ENCODE assay signal across 8 cellular contexts in the genomic region with DNA sequence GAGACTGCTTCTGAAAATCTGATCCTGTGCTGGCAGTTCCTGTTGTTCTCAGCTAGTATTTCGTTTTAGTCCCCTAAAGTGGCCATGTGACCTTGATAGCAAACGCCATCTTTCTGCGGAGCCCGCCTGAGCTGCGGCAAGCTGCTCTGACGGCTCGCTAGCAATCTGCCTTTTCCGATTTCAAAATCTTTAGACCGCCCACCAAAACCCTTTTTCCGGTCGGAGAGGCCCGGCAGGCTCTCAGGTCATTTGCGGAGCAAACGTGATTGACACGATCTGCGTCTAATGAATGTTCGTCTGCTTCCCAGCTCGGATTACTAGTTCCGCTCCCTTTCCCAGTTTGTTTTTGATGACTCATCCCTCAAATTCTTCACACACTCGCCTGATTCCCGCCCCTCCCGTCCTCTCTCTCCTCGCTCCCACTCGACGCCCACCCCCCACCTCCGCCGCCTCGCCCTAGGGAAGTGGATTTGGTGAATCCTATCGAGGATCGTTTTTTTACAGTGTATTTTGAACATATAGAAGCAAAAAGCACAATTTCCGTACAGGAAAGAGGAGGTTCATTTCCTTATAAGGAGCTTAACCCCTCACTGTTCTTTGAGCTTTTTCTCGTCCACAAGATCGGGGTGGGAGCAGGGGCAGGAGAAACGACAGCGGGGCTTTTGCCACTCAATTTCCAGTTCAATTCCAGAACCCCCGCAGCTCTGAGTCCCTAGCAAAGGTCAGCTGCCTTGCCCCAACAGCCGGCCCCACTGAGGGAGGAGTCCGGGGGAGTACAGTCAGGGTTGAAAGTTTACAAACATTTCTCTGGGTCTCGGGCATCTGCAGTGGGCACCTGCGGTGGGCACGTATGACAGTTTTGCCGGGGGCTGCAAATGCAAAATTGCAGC. TPM values are rescaled to one million over a fixed set of nuclear protein-coding genes. Genes with fewer than 3 reads are reported as not detected.
DNase-seq lines count a peak whose midpoint lies in the region; ATAC-seq, FAIRE-seq and TF ChIP-seq lines count a peak whose summit lies in the region.

No MANE protein-coding gene starts in this region.

- no peaks in the 10 kb centered on the region for H3K9me3 ChIP-seq in T-helper 17 cell (ENCODE audit: control insufficient read depth, low read length, poor library complexity, severe bottlenecking)

- H3K4me3 Mint-ChIP-seq in T-helper 17 cell (peak overlapping the region; percentile 92), progenitor cell of endocrine pancreas (ENCODE audit: low read depth) (peak overlapping the region; percentile 72)

- intact Hi-C loops in left ventricle myocardium superior (cut with micrococcal nuclease) = no loop called here

- peaks cover 11% of the 10 kb centered on the region for H3K9me3 Mint-ChIP-seq in progenitor cell of endocrine pancreas (ENCODE audit: low read depth)

- peak overlapping the region; percentile 99 for H3K27ac ChIP-seq in angular gyrus (ENCODE audit: low read depth, low read length)

- ATAC-seq in HG02759 (IDR thresholded peaks at IDR 0.05; ENCODE audit: unreplicated experiment) (peak; percentile 91), T-helper 17 cell (peak; percentile 94), left ventricle myocardium superior (peak; percentile 97)

- H3K27ac Mint-ChIP-seq in T-helper 17 cell (peak overlapping the region; percentile 93), progenitor cell of endocrine pancreas (peak overlapping the region; percentile 98)

- peak; percentile 79; the same call in 1 of the 2 replicates for TF ChIP-seq POLR2A in GM12891 (IDR thresholded peaks at IDR 0.05; ENCODE audit: low read depth, low read length)

- DNase-seq in GM12891 (ENCODE audit: insufficient read length, low spot score) = peak; percentile 35
- DNase-seq in NCI-H128 (lab: John Stamatoyannopoulos, UW; ENCODE audit: unreplicated experiment) = peak; percentile 89
- DNase-seq in T-helper 17 cell = peak; percentile 58 to 71 (median 66)
- DNase-seq in left ventricle myocardium superior = peak; percentile 84
- peak; percentile 62 for DNase-seq in progenitor cell of endocrine pancreas (ENCODE audit: low spot score, unreplicated experiment)
- peak; percentile 90 for DNase-seq in ureter (ENCODE audit: low spot score)

- no peak for TF ChIP-seq CTCF in progenitor cell of endocrine pancreas (IDR thresholded peaks at IDR 0.05; ENCODE audit: unreplicated experiment)

- FAIRE-seq in GM12891 (lab: Jason Lieb, UNC) = peak; percentile 97

- H3K4me1 Mint-ChIP-seq in T-helper 17 cell (peaks cover 7% of the 10 kb centered on the region), progenitor cell of endocrine pancreas (ENCODE audit: low read depth) (peaks cover 26% of the 10 kb centered on the region)

- H3K36me3 Mint-ChIP-seq in T-helper 17 cell (ENCODE audit: low read depth) = no peaks in the 10 kb centered on the region
- no peaks in the 10 kb centered on the region for H3K36me3 Mint-ChIP-seq in progenitor cell of endocrine pancreas (ENCODE audit: insufficient read depth)

- no peaks in the 10 kb centered on the region for H3K27me3 Mint-ChIP-seq in T-helper 17 cell
- no peaks in the 10 kb centered on the region for H3K27me3 Mint-ChIP-seq in progenitor cell of endocrine pancreas

TF ChIP-seq in GM12891, 5 proteins besides CTCF, POLR2A, EP300 and RAD21:
- TF ChIP-seq POLR2AphosphoS5 (IDR thresholded peaks at IDR 0.05; ENCODE audit: low read depth, low read length) (peak; percentile 77; the same call in 1 of the 2 replicates), POU2F2 (IDR thresholded peaks at IDR 0.05; ENCODE audit: low read depth, low read length) (no peak), PAX5 (IDR thresholded peaks at IDR 0.05; ENCODE audit: insufficient read depth, low read length, severe bottlenecking) (no peak), SPI1 (IDR thresholded peaks at IDR 0.05; ENCODE audit: low read depth, low read length) (0 out of 2 replicates have a peak, but pooled peaks have one; percentile 14), TAF1 (IDR thresholded peaks at IDR 0.05; ENCODE audit: low read depth, low read length) (peak; percentile 42; the same call in 1 of the 2 replicates)

RNA-seq across cellular contexts. Expression of a gene that starts 37.5 kb away (rescaled TPM):
- polyA plus RNA-seq in GM12891 (2012; ENCODE audit: low read depth, missing spikeins) = 0.37 TPM
- total RNA-seq in T-helper 17 cell (1 to 10 TPM; 2.9 to 4.2 TPM), left ventricle myocardium superior (0.92 TPM), progenitor cell of endocrine pancreas (5.9 and 7.8 TPM in 2 replicates), ureter (1.9 TPM)

RNA-seq across cellular contexts. Expression of a gene that starts 40.9 kb away (rescaled TPM):
- polyA plus RNA-seq in GM12891 (2012; ENCODE audit: low read depth, missing spikeins) = not detected
- total RNA-seq in T-helper 17 cell (not detected), left ventricle myocardium superior (not detected), progenitor cell of endocrine pancreas (22.2 and 23.6 TPM in 2 replicates), ureter (4.1 TPM)

Comparison
In these comparisons a context has a peak if more than half of its experiments do, and no peak if none do; other contexts are left out.
1. Peak in every context shown above with its lines: DNase-seq, ATAC-seq and H3K27ac ChIP-seq.
2. DNase-seq: peak in every context shown above with its lines; median percentile 90 in ureter; 89 in NCI-H128; 84 in left ventricle myocardium superior; 66 in T-helper 17 cell; 62 in progenitor cell of endocrine pancreas; 35 in GM12891.